In the genomic region with DNA sequence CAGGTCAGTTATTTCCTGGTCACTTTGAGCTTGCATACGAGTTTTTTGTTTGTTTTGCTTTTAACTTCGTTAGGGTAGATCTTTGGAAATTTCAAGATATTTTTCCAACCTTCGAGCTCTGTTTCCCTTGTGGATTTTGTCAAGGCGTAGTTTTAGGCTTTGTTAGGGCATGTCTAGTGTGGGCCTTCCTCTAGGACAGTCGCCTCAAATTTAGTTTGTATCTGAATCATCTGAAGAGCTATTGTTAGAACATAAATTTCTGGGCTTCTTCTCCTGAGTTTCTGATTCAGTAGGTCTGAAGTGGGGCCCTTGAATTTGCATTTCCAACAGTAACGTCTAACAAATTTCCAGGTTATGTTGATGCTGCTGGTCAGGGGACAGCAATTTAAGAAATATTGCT, we compare ENCODE assay signal across 32 cellular contexts.
"Had no signal": no experiment of that assay in that cellular context is flagged by ENCODE, and none has a peak within 500 bp of the region (broad histone marks: within the 10 kb centered on the region; RNA-seq: fewer than 3 reads in every experiment).

No MANE protein-coding gene starts in this region.

- H3K27me3 ChIP-seq: adrenal gland, body of pancreas, breast epithelium, MG63, SJSA1 had no signal

- H3K4me3 Mint-ChIP-seq: activated CD4-positive, alpha-beta T cell treated with anti-CD3 and anti-CD28 coated beads for 36 hours; activated CD4-positive, alpha-beta T cell treated with anti-CD3 and anti-CD28 coated beads, Interleukin-2, amount 10 ng/mL, durations not matched to agents 7 days and 5 days; activated CD8-positive, alpha-beta T cell treated with anti-CD3 and anti-CD28 coated beads, Interleukin-2, amount 10 ng/mL, durations not matched to agents 7 days and 5 days; activated naive CD4-positive, alpha-beta T cell treated with anti-CD3 and anti-CD28 coated beads for 36 hours; activated T-cell treated with anti-CD3 and anti-CD28 coated beads, Interleukin-2, amount 50 U/mL, for 24 hours; T-helper 1 cell treated with Interleukin-12 subunit alpha and Interleukin-12 subunit beta and Interleukin-4 antibody, amounts not matched to agents 30 μg/mL and 1 μg/mL, for 36 hours; T-helper 2 cell treated with Interferon-gamma antibody and Interleukin-4, amounts not matched to agents 5 μg/mL and 100 μg/mL, for 36 hours had no signal

- FAIRE-seq: astrocyte, K562, TTC549 had no signal

- H3K9me3 ChIP-seq: adrenal gland, body of pancreas, breast epithelium, MG63, SJSA1, SK-N-SH had no signal

- H3K4me3 ChIP-seq: adrenal gland, body of pancreas, breast epithelium, K562, MG63, SJSA1 had no signal

- H3K36me3 ChIP-seq: adrenal gland, breast epithelium, MG63, SJSA1 had no signal

- H3K27ac ChIP-seq: adrenal gland, body of pancreas, breast epithelium, SJSA1 had no signal

- H3K4me2 ChIP-seq: SK-N-SH had no signal

- DNase-seq: activated CD4-positive, alpha-beta T cell treated with anti-CD3 and anti-CD28 coated beads for 36 hours; activated CD4-positive, alpha-beta T cell treated with anti-CD3 and anti-CD28 coated beads, Interleukin-2, amount 10 ng/mL, durations not matched to agents 7 days and 5 days; activated CD4-positive, alpha-beta T cell treated with anti-CD3 and anti-CD28 coated beads, Interleukin-2, amount 50 U/mL, for 48 hours; activated CD8-positive, alpha-beta T cell treated with anti-CD3 and anti-CD28 coated beads, Interleukin-2, amount 10 ng/mL, durations not matched to agents 7 days and 5 days; activated gamma-delta T cell treated with Interleukin-2 at 50 U/mL for 16 hours; activated naive CD4-positive, alpha-beta T cell treated with anti-CD3 and anti-CD28 coated beads for 36 hours; activated T-cell treated with anti-CD3 and anti-CD28 coated beads, Interleukin-2, amount 50 U/mL, for 24 hours; body of pancreas; caudate nucleus; MG63; NCI-H1048; NCI-H1105 treated with DMSO at 0.1 percent for 48 hours; NCI-H1436; NCI-H1694; NCI-H1930; NCI-H2081 treated with DMSO at 0.1 percent for 48 hours; NCI-H345; NCI-H524 treated with DMSO at 0.1 percent for 48 hours; SHP77 treated with DMSO at 0.1 percent for 48 hours; SK-N-SH had no signal

- H3K9me3 Mint-ChIP-seq: activated naive CD4-positive, alpha-beta T cell treated with anti-CD3 and anti-CD28 coated beads for 36 hours; activated naive CD4-positive, alpha-beta T cell treated with anti-CD3 and anti-CD28 coated beads, Interleukin-2, amount 50 U/mL, for 72 hours; activated T-cell treated with anti-CD3 and anti-CD28 coated beads, Interleukin-2, amount 50 U/mL, for 24 hours; activated T-helper 2 cell treated with anti-CD3 and anti-CD28 coated beads, Interferon-gamma antibody, Interleukin-2, Interleukin-4, amounts not matched to agents 10 μg/mL and 5 μg/mL and 100 μg/mL, durations not matched to agents 14 hours and 24 hours and 36 hours; T-helper 1 cell treated with Interleukin-12 subunit alpha and Interleukin-12 subunit beta and Interleukin-4 antibody, amounts not matched to agents 30 μg/mL and 1 μg/mL, for 36 hours; T-helper 2 cell treated with Interferon-gamma antibody and Interleukin-4, amounts not matched to agents 5 μg/mL and 100 μg/mL, for 36 hours had no signal

- H3K9ac ChIP-seq: SK-N-SH had no signal

- H3K27ac Mint-ChIP-seq: activated CD4-positive, alpha-beta T cell treated with anti-CD3 and anti-CD28 coated beads for 36 hours; activated CD4-positive, alpha-beta T cell treated with anti-CD3 and anti-CD28 coated beads, Interleukin-2, amount 10 ng/mL, durations not matched to agents 7 days and 5 days; activated CD8-positive, alpha-beta T cell treated with anti-CD3 and anti-CD28 coated beads, Interleukin-2, amount 10 ng/mL, durations not matched to agents 7 days and 5 days; activated naive CD4-positive, alpha-beta T cell treated with anti-CD3 and anti-CD28 coated beads for 36 hours; activated naive CD4-positive, alpha-beta T cell treated with anti-CD3 and anti-CD28 coated beads, Interleukin-2, amount 50 U/mL, for 72 hours; activated T-cell treated with anti-CD3 and anti-CD28 coated beads, Interleukin-2, amount 50 U/mL, for 24 hours; activated T-helper 2 cell treated with anti-CD3 and anti-CD28 coated beads, Interferon-gamma antibody, Interleukin-2, Interleukin-4, amounts not matched to agents 10 μg/mL and 5 μg/mL and 100 μg/mL, durations not matched to agents 14 hours and 24 hours and 36 hours; T-helper 1 cell treated with Interleukin-12 subunit alpha and Interleukin-12 subunit beta and Interleukin-4 antibody, amounts not matched to agents 30 μg/mL and 1 μg/mL, for 36 hours; T-helper 2 cell treated with Interferon-gamma antibody and Interleukin-4, amounts not matched to agents 5 μg/mL and 100 μg/mL, for 36 hours had no signal

- H3K4me1 ChIP-seq: adrenal gland, breast epithelium had no signal

- ATAC-seq: activated CD4-positive, alpha-beta T cell treated with anti-CD3 and anti-CD28 coated beads for 36 hours; activated CD4-positive, CD25-positive, alpha-beta regulatory T cell treated with anti-CD3 and anti-CD28 coated beads, Interleukin-2, amount 50 U/mL, for 24 hours; activated CD8-positive, alpha-beta T cell treated with anti-CD3 and anti-CD28 coated beads, Interleukin-2, amount 10 ng/mL, durations not matched to agents 7 days and 5 days; activated naive CD4-positive, alpha-beta T cell treated with anti-CD3 and anti-CD28 coated beads, Interleukin-2, amount 50 U/mL, for 72 hours; body of pancreas; K562; Panc1 had no signal
